ENCODE assay signal across 8 cellular contexts in the genomic region with DNA sequence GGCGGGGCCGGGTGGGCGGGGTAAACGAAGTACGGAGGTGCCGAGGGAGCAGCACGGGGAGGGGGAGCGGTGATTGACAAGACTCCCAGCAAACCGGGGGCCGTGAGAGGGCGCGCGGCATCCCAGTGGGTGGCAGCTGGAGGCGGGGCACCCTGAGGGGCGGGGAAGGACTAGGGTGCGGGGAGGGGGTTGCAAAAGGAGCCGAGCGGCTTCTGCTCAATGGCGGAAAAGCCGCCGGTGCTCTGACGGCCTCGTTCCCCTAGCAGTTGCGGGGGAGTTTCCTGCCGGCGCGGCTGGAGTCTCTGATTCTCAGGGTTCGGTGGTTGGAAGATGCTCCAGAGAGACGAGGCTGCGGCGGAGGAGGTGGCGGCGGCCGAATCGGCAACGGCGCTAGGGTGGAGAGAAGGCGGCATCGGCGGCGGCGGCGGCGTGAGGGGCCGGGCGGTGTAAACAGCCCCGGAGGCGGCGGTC. TPM values are rescaled to one million over a fixed set of nuclear protein-coding genes. Genes with fewer than 3 reads are reported as not detected.
A peak's percentile ranks its signal among the peaks of the same experiment; 100 is the strongest.
DNase-seq lines count a peak whose midpoint lies in the region; ATAC-seq and TF ChIP-seq lines count a peak whose summit lies in the region.

A gene (plus strand): TSS at position 192 of the 471 bp plus-strand sequence. CDS start 32,325 bp downstream, outside the sequence.

- no peak for TF ChIP-seq CTCF in heart left ventricle (IDR thresholded peaks at IDR 0.05)

- ATAC-seq in HG02571 (IDR thresholded peaks at IDR 0.05; ENCODE audit: unreplicated experiment) (peak; percentile 67), heart left ventricle (peak; percentile 84 to 94 (median 90)), sciatic nerve (peak; percentile 94)

- peaks cover 0 to 9% (median 0%) of the 10 kb centered on the region in 12 donors for H3K9me3 ChIP-seq in heart left ventricle

- TF ChIP-seq POLR2A in GM10847 (IDR thresholded peaks at IDR 0.05; ENCODE audit: extremely low read depth, insufficient read length) (peak; percentile 90), heart left ventricle (IDR thresholded peaks at IDR 0.05) (peak; percentile 92 to 97)

- peaks cover 0 to 39% (median 20%) of the 10 kb centered on the region in 12 donors for H3K4me1 ChIP-seq in heart left ventricle

- intact Hi-C loops in heart left ventricle (cut with DNase I) (loop anchor here in 6 of 10 donors (1.0 to 10.0 kb wide), 8 partner anchors 74 to 193 kb away; a partner anchor contains a TSS), sciatic nerve (cut with DNase I) (no loop called here)

- H3K27ac ChIP-seq in heart left ventricle: peak within 1 kb of the TSS; percentile 90 to 98 (median 94)

- H3K36me3 ChIP-seq in heart left ventricle: no peaks in the 10 kb centered on the region

- 0 to 1% (median 1%) methylated on average over 44 to 49 of the region's 49 CpGs for WGBS in heart left ventricle, 4 donors

- peak; percentile 100 for DNase-seq in activated naive CD4-positive, alpha-beta T cell treated with Interleukin-2 at 50 U/mL for 16 hours
- peak in 4 of 5 donors; percentile 99 to 100 (median 100) for DNase-seq in heart left ventricle
- DNase-seq in sciatic nerve (ENCODE audit: low spot score): peak; percentile 99
- DNase-seq in NCI-H1105 treated with DMSO at 0.1 percent for 48 hours (lab: John Stamatoyannopoulos, UW): no peak
- no peak for DNase-seq in AML-193 (lab: John Stamatoyannopoulos, UW)

- no peaks in the 10 kb centered on the region for H3K27me3 ChIP-seq in heart left ventricle

- peak within 1 kb of the TSS; percentile 79 to 96 (median 90) for H3K4me3 ChIP-seq in heart left ventricle

TF ChIP-seq in PFSK-1, 5 proteins besides CTCF, POLR2A, EP300 and RAD21:
- TF ChIP-seq, protein P1, sequence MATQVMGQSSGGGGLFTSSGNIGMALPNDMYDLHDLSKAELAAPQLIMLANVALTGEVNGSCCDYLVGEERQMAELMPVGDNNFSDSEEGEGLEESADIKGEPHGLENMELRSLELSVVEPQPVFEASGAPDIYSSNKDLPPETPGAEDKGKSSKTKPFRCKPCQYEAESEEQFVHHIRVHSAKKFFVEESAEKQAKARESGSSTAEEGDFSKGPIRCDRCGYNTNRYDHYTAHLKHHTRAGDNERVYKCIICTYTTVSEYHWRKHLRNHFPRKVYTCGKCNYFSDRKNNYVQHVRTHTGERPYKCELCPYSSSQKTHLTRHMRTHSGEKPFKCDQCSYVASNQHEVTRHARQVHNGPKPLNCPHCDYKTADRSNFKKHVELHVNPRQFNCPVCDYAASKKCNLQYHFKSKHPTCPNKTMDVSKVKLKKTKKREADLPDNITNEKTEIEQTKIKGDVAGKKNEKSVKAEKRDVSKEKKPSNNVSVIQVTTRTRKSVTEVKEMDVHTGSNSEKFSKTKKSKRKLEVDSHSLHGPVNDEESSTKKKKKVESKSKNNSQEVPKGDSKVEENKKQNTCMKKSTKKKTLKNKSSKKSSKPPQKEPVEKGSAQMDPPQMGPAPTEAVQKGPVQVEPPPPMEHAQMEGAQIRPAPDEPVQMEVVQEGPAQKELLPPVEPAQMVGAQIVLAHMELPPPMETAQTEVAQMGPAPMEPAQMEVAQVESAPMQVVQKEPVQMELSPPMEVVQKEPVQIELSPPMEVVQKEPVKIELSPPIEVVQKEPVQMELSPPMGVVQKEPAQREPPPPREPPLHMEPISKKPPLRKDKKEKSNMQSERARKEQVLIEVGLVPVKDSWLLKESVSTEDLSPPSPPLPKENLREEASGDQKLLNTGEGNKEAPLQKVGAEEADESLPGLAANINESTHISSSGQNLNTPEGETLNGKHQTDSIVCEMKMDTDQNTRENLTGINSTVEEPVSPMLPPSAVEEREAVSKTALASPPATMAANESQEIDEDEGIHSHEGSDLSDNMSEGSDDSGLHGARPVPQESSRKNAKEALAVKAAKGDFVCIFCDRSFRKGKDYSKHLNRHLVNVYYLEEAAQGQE (IDR thresholded peaks at IDR 0.05; ENCODE audit: insufficient read depth in 1 of 2, low read depth in 2 of 2, low read length in 2 of 2): no peak
- TF ChIP-seq SIN3A (IDR thresholded peaks at IDR 0.05; ENCODE audit: borderline replicate concordance, insufficient read depth, low read length): peak; percentile 89; the same call in 1 of the 2 replicates
- peak; percentile 94; the same call in 1 of the 2 replicates for TF ChIP-seq TAF1 (IDR thresholded peaks at IDR 0.05; ENCODE audit: borderline replicate concordance, insufficient read depth, low read length)

RNA-seq across cellular contexts. Expression of the gene that starts here (rescaled TPM):
- polyA plus RNA-seq in PFSK-1 (2012; ENCODE audit: insufficient read length, low read depth): 18.6 TPM
- total RNA-seq in heart left ventricle: 10 to 100 TPM; 25.7 to 65.9 (median 54.1) TPM
- 10 to 100 TPM; 22.6 to 46.2 TPM for polyA plus RNA-seq in heart left ventricle
- 50.9 TPM for total RNA-seq in sciatic nerve

Comparison
In these comparisons a context has a peak if more than half of its experiments do, and no peak if none do; other contexts are left out.
1. DNase-seq: peak in activated naive CD4-positive, alpha-beta T cell treated with Interleukin-2 at 50 U/mL for 16 hours (single experiment), heart left ventricle (4 of 5) and sciatic nerve (single experiment); none in NCI-H1105 treated with DMSO at 0.1 percent for 48 hours (single experiment) and AML-193 (0 of 2).
2. Peak in every context shown above with its lines, with median percentiles within 50 percentile points of each other: ATAC-seq.